ENCODE assay signal across 1 cellular context in genomic region chr6:116364361-116364760, GRCh38.
TF ChIP-seq lines count a peak whose summit lies in the region.

No MANE protein-coding gene starts in this region.

TF ChIP-seq in HepG2, 621 proteins besides CTCF, POLR2A, EP300 and RAD21:
- TF ChIP-seq MEIS1 (CRISPR knock-in tag; IDR thresholded peaks at IDR 0.05; ENCODE audit: borderline replicate concordance) = no peak
- TF ChIP-seq MAX (IDR thresholded peaks at IDR 0.05) = no peak
- no peak for TF ChIP-seq MBD4 (IDR thresholded peaks at IDR 0.05; ENCODE audit: borderline replicate concordance, low read length)
- TF ChIP-seq ZBTB37 (CRISPR knock-in tag; IDR thresholded peaks at IDR 0.05) = no peak
- no peak for TF ChIP-seq ZNF350 (CRISPR knock-in tag; IDR thresholded peaks at IDR 0.05; ENCODE audit: borderline replicate concordance, low read depth)
- no peak for TF ChIP-seq CCAR2 (optimal IDR thresholded peaks at IDR 0.05; ENCODE audit: low read depth, low read length)
- no peak for TF ChIP-seq ZNF609 (CRISPR knock-in tag; IDR thresholded peaks at IDR 0.05; ENCODE audit: borderline replicate concordance)
- TF ChIP-seq ZHX1 (CRISPR knock-in tag; IDR thresholded peaks at IDR 0.05; ENCODE audit: low read depth) = no peak
- no peak for TF ChIP-seq ZNF33A (CRISPR knock-in tag; IDR thresholded peaks at IDR 0.05; ENCODE audit: borderline replicate concordance)
- TF ChIP-seq ZNF367 (CRISPR knock-in tag; IDR thresholded peaks at IDR 0.05; ENCODE audit: borderline replicate concordance) = no peak
- TF ChIP-seq TERF1 (CRISPR knock-in tag; IDR thresholded peaks at IDR 0.05) = no peak
- no peak for TF ChIP-seq ZNF800 (CRISPR knock-in tag; IDR thresholded peaks at IDR 0.05)
- no peak for TF ChIP-seq CAMTA2 (CRISPR knock-in tag; IDR thresholded peaks at IDR 0.05; ENCODE audit: borderline replicate concordance)
- no peak for TF ChIP-seq MTA1 (CRISPR knock-in tag; IDR thresholded peaks at IDR 0.05; ENCODE audit: borderline replicate concordance)
- TF ChIP-seq HDAC1 (CRISPR knock-in tag; IDR thresholded peaks at IDR 0.05) = no peak
